Comparison of ENCODE assay signal across 8 cellular contexts in genomic region chr1:218345673-218346390, GRCh38. TPM values are rescaled to one million over a fixed set of nuclear protein-coding genes. Genes with fewer than 3 reads are reported as not detected.
DNase-seq lines count a peak whose midpoint lies in the region; ATAC-seq, FAIRE-seq and TF ChIP-seq lines count a peak whose summit lies in the region.

No MANE protein-coding gene starts in this region.

- no peak for FAIRE-seq in astrocyte (lab: Jason Lieb, UNC)

- peaks cover 5% of the 10 kb centered on the region for H3K27me3 ChIP-seq in OCI-LY3 (ENCODE audit: low read depth, low read length)
- H3K27me3 ChIP-seq in astrocyte (ENCODE audit: insufficient read depth, low read length) = no peaks in the 10 kb centered on the region

- H3K27ac Mint-ChIP-seq in astrocyte (ENCODE audit: unreplicated experiment) = peak overlapping the region; percentile 99

- H3K4me3 ChIP-seq in OCI-LY3 (ENCODE audit: low read length) (peak overlapping the region; percentile 73), astrocyte (ENCODE audit: insufficient read depth, low read depth, low read length) (peak overlapping the region; percentile 96), iPS-11a (ENCODE audit: low read depth, low read length) (peak overlapping the region; percentile 61)

- H3K9ac ChIP-seq in OCI-LY3 (ENCODE audit: low read length) = peak overlapping the region; percentile 36
- H3K9ac ChIP-seq in astrocyte (ENCODE audit: low read length) = peak overlapping the region; percentile 99

- H3K9me3 Mint-ChIP-seq in astrocyte (ENCODE audit: unreplicated experiment) = no peaks in the 10 kb centered on the region

- H3K36me3 ChIP-seq in OCI-LY3 (replicated peaks; ENCODE audit: low read depth, low read length) (peaks cover 15% of the 10 kb centered on the region), astrocyte (ENCODE audit: insufficient read depth, low read length) (no peaks in the 10 kb centered on the region)

- H3K36me3 Mint-ChIP-seq in astrocyte (ENCODE audit: low read depth, unreplicated experiment) = peaks cover 17% of the 10 kb centered on the region

- H3K4me1 ChIP-seq in OCI-LY3 (ENCODE audit: low read length) (peaks cover 6% of the 10 kb centered on the region), astrocyte (ENCODE audit: insufficient read depth, low read length) (peaks cover 14% of the 10 kb centered on the region)

- H3K4me3 Mint-ChIP-seq in astrocyte (ENCODE audit: unreplicated experiment) = no peak overlapping the region

- DNase-seq in Daoy (ENCODE audit: low read depth) (peak; percentile 83), GM20000 (ENCODE audit: low spot score) (peak; percentile 59), astrocyte (ENCODE audit: low read depth) (peak; percentile 68), retina (peak; percentile 95)
- no peak for DNase-seq in effector CD4-positive, alpha-beta T cell

- H4K20me1 ChIP-seq in OCI-LY3 (ENCODE audit: insufficient read depth, low read length) (no peaks in the 10 kb centered on the region), astrocyte (ENCODE audit: insufficient read depth, low read length) (peaks cover 23% of the 10 kb centered on the region)

- H3K27me3 Mint-ChIP-seq in astrocyte (ENCODE audit: low read depth, unreplicated experiment) = no peaks in the 10 kb centered on the region

- no peaks in the 10 kb centered on the region for H3K79me2 ChIP-seq in OCI-LY3 (ENCODE audit: low read length)
- H3K79me2 ChIP-seq in astrocyte (ENCODE audit: insufficient read depth, low read length) = peaks cover 72% of the 10 kb centered on the region

- H3K9me3 ChIP-seq in OCI-LY3 (ENCODE audit: insufficient read depth, low read length) = no peaks in the 10 kb centered on the region
- no peaks in the 10 kb centered on the region for H3K9me3 ChIP-seq in astrocyte (ENCODE audit: insufficient read depth, low read depth, low read length)

- H3K4me2 ChIP-seq in OCI-LY3 (ENCODE audit: low read length) = peak overlapping the region; percentile 78
- H3K4me2 ChIP-seq in astrocyte (ENCODE audit: low read length) = peak overlapping the region; percentile 94

- H2AFZ ChIP-seq in OCI-LY3 (ENCODE audit: low read depth, low read length) (no peak overlapping the region), astrocyte (ENCODE audit: low read depth, low read length) (no peak overlapping the region)

- peaks cover 12% of the 10 kb centered on the region for H3K4me1 Mint-ChIP-seq in astrocyte (ENCODE audit: low read depth, unreplicated experiment)

- no peak for TF ChIP-seq CTCF in GM20000 (IDR thresholded peaks at IDR 0.05; ENCODE audit: extremely low read depth, missing control alignments)
- no peak for TF ChIP-seq CTCF in OCI-LY3 (IDR thresholded peaks at IDR 0.05; ENCODE audit: low read depth, low read length)
- no peak for TF ChIP-seq CTCF in astrocyte (IDR thresholded peaks at IDR 0.05; ENCODE audit: insufficient read depth, low read depth, low read length)

- peak; percentile 64 for ATAC-seq in HG03520 (IDR thresholded peaks at IDR 0.05; ENCODE audit: unreplicated experiment)

- H3K27ac ChIP-seq in OCI-LY3 (ENCODE audit: low read length) = no peak overlapping the region
- peak overlapping the region; percentile 91 for H3K27ac ChIP-seq in astrocyte (ENCODE audit: low read depth, low read length)

RNA-seq across cellular contexts. Expression of gene TGFB2, which starts 0.7 kb away (rescaled TPM):
- total RNA-seq in Daoy (2014; rRNA removed; shearing (Covaris generic)) = 12.6 and 18.2 TPM in 2 replicates
- 308 and 330 TPM in 2 replicates for total RNA-seq in astrocyte

Comparison
In these comparisons a context has a peak if more than half of its experiments do, and no peak if none do; other contexts are left out.
1. RNA of gene TGFB2, which starts 0.7 kb away (total RNA-seq): 308 to 330 TPM in astrocyte; 12.6 to 18.2 TPM in Daoy; every median in the first group is over 10 times any median in the second.
2. Peak in every context shown above with its lines, with median percentiles within 50 percentile points of each other: H3K4me3 ChIP-seq.